ENCODE assay signal across 41 cellular contexts in the genomic region with DNA sequence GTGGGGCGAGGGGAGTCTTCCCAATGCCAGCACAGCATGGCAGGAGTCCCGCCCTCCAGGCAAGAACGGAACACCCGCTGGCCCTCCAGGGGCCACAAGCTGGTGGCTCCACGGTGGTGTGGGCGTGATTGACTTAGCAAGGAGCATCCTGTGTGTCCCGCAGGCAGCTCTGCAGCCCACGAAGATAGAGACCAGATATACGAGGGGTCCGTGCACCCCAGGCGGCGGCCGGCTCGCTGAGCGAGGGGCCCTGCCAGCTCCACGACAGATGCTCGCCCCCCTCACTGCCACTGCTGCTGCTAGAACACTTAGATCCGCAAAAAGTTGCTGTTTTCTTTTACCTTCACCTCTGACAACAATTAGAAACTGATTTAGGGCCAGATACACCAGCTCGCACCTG. TPM values are rescaled to one million over a fixed set of nuclear protein-coding genes. Genes with fewer than 3 reads are reported as not detected.
"Had no signal": no experiment of that assay in that cellular context is flagged by ENCODE, and none has a peak within 500 bp of the region (broad histone marks: within the 10 kb centered on the region; RNA-seq: fewer than 3 reads in every experiment).

No MANE protein-coding gene starts in this region.

- H3K36me3 ChIP-seq: ascending aorta, cardiac muscle cell, WERI-Rb-1 had no signal

- H3K36me3 Mint-ChIP-seq: activated CD8-positive, alpha-beta memory T cell treated with anti-CD3 and anti-CD28 coated beads, Interleukin-2, amount 10 ng/mL, durations not matched to agents 7 days and 5 days; activated naive CD4-positive, alpha-beta T cell treated with anti-CD3 and anti-CD28 coated beads, Interleukin-2, amount 10 ng/mL, durations not matched to agents 7 days and 5 days; activated naive CD4-positive, alpha-beta T cell treated with anti-CD3 and anti-CD28 coated beads, Interleukin-2, amount 50 U/mL, for 24 hours; activated naive CD8-positive, alpha-beta T cell; activated naive CD8-positive, alpha-beta T cell treated with anti-CD3 and anti-CD28 coated beads, Interleukin-2, amount 10 ng/mL, durations not matched to agents 7 days and 5 days; brain; T-cell had no signal

- H3K27ac ChIP-seq: ascending aorta, cardiac muscle cell, WERI-Rb-1 had no signal

- H3K27me3 Mint-ChIP-seq: activated CD4-positive, alpha-beta memory T cell treated with anti-CD3 and anti-CD28 coated beads, Interleukin-2, amount 10 ng/mL, durations not matched to agents 7 days and 5 days; activated CD4-positive, alpha-beta T cell treated with anti-CD3 and anti-CD28 coated beads for 36 hours; activated CD4-positive, alpha-beta T cell treated with anti-CD3 and anti-CD28 coated beads, Interleukin-2, amount 10 ng/mL, durations not matched to agents 7 days and 5 days; activated CD8-positive, alpha-beta memory T cell treated with anti-CD3 and anti-CD28 coated beads, Interleukin-2, amount 10 ng/mL, durations not matched to agents 7 days and 5 days; activated naive CD4-positive, alpha-beta T cell treated with anti-CD3 and anti-CD28 coated beads, Interleukin-2, amount 50 U/mL, for 24 hours; activated naive CD8-positive, alpha-beta T cell; activated naive CD8-positive, alpha-beta T cell treated with anti-CD3 and anti-CD28 coated beads, Interleukin-2, amount 10 ng/mL, durations not matched to agents 7 days and 5 days had no signal

- H3K27me3 ChIP-seq: ascending aorta, cardiac muscle cell had no signal

- H3K4me1 ChIP-seq: ascending aorta had no signal

- H3K4me3 ChIP-seq: ascending aorta, cardiac muscle cell had no signal

- ATAC-seq: activated CD4-positive, alpha-beta T cell treated with anti-CD3 and anti-CD28 coated beads for 36 hours; activated CD4-positive, CD25-positive, alpha-beta regulatory T cell treated with anti-CD3 and anti-CD28 coated beads, Interleukin-2, amount 50 U/mL, for 24 hours; activated CD8-positive, alpha-beta memory T cell treated with anti-CD3 and anti-CD28 coated beads, Interleukin-2, amount 10 ng/mL, durations not matched to agents 7 days and 5 days; activated CD8-positive, alpha-beta T cell treated with anti-CD3 and anti-CD28 coated beads, Interleukin-2, amount 10 ng/mL, durations not matched to agents 7 days and 5 days; activated naive CD8-positive, alpha-beta T cell treated with anti-CD3 and anti-CD28 coated beads, Interleukin-2, amount 50 U/mL, for 24 hours; T-cell; WTC11 had no signal

- H3K9me3 ChIP-seq: ascending aorta had no signal

- FAIRE-seq: bronchial epithelial cell had no signal

- DNase-seq: activated CD4-positive, alpha-beta memory T cell treated with anti-CD3 and anti-CD28 coated beads, Interleukin-2, amount 10 ng/mL, durations not matched to agents 7 days and 5 days; activated CD4-positive, alpha-beta T cell treated with anti-CD3 and anti-CD28 coated beads for 1 hour; activated CD4-positive, alpha-beta T cell treated with anti-CD3 and anti-CD28 coated beads for 36 hours; activated CD4-positive, alpha-beta T cell treated with anti-CD3 and anti-CD28 coated beads for 48 hours; activated CD4-positive, alpha-beta T cell treated with anti-CD3 and anti-CD28 coated beads, Interleukin-2, amount 10 ng/mL, durations not matched to agents 7 days and 5 days; activated CD4-positive, alpha-beta T cell treated with anti-CD3 and anti-CD28 coated beads, Interleukin-2, amount 50 U/mL, for 48 hours; activated CD4-positive, CD25-positive, alpha-beta regulatory T cell; activated CD8-positive, alpha-beta memory T cell treated with anti-CD3 and anti-CD28 coated beads for 24 hours; activated CD8-positive, alpha-beta memory T cell treated with anti-CD3 and anti-CD28 coated beads, Interleukin-2, amount 10 ng/mL, durations not matched to agents 7 days and 5 days; activated CD8-positive, alpha-beta memory T cell treated with anti-CD3 and anti-CD28 coated beads, Interleukin-2, amount 50 U/mL, for 48 hours; activated CD8-positive, alpha-beta T cell treated with anti-CD3 and anti-CD28 coated beads, Interleukin-2, amount 10 ng/mL, durations not matched to agents 7 days and 5 days; activated effector memory CD4-positive, alpha-beta T cell treated with Interleukin-2 at 50 U/mL for 16 hours; activated gamma-delta T cell; activated naive CD4-positive, alpha-beta T cell treated with anti-CD3 and anti-CD28 coated beads, Interleukin-2, amount 10 ng/mL, durations not matched to agents 7 days and 5 days; activated naive CD4-positive, alpha-beta T cell treated with Interleukin-2 at 50 U/mL for 16 hours; activated naive CD8-positive, alpha-beta T cell treated with anti-CD3 and anti-CD28 coated beads, Interleukin-2, amount 10 ng/mL, durations not matched to agents 7 days and 5 days; activated naive CD8-positive, alpha-beta T cell treated with anti-CD3 and anti-CD28 coated beads, Interleukin-2, amount 50 U/mL, for 24 hours; activated T-cell treated with anti-CD3 and anti-CD28 coated beads, Interleukin-2, amount 50 U/mL, for 24 hours; activated T-cell treated with anti-CD3 and anti-CD28 coated beads, Interleukin-2, amount 50 U/mL, for 48 hours; amygdala; anterior cingulate cortex; caudate nucleus; cerebellar nuclear complex; T-cell; T-helper 2 cell; T-helper 9 cell; WERI-Rb-1 had no signal

- H3K27ac Mint-ChIP-seq: activated CD4-positive, alpha-beta memory T cell treated with anti-CD3 and anti-CD28 coated beads, Interleukin-2, amount 10 ng/mL, durations not matched to agents 7 days and 5 days; activated CD4-positive, alpha-beta T cell treated with anti-CD3 and anti-CD28 coated beads for 36 hours; activated CD4-positive, alpha-beta T cell treated with anti-CD3 and anti-CD28 coated beads, Interleukin-2, amount 10 ng/mL, durations not matched to agents 7 days and 5 days; activated CD8-positive, alpha-beta memory T cell treated with anti-CD3 and anti-CD28 coated beads, Interleukin-2, amount 10 ng/mL, durations not matched to agents 7 days and 5 days; activated CD8-positive, alpha-beta T cell treated with anti-CD3 and anti-CD28 coated beads, Interleukin-2, amount 10 ng/mL, durations not matched to agents 7 days and 5 days; activated naive CD4-positive, alpha-beta T cell treated with anti-CD3 and anti-CD28 coated beads, Interleukin-2, amount 10 ng/mL, durations not matched to agents 7 days and 5 days; activated naive CD4-positive, alpha-beta T cell treated with anti-CD3 and anti-CD28 coated beads, Interleukin-2, amount 50 U/mL, for 24 hours; activated naive CD8-positive, alpha-beta T cell; activated naive CD8-positive, alpha-beta T cell treated with anti-CD3 and anti-CD28 coated beads, Interleukin-2, amount 10 ng/mL, durations not matched to agents 7 days and 5 days; activated naive CD8-positive, alpha-beta T cell treated with anti-CD3 and anti-CD28 coated beads, Interleukin-2, amount 50 U/mL, for 24 hours; activated T-cell treated with anti-CD3 and anti-CD28 coated beads, Interleukin-2, amount 50 U/mL, for 24 hours; activated T-helper 2 cell treated with anti-CD3 and anti-CD28 coated beads, Interferon-gamma antibody, Interleukin-2, Interleukin-4, amounts not matched to agents 10 μg/mL and 5 μg/mL and 100 μg/mL, durations not matched to agents 14 hours and 24 hours and 36 hours; T-helper 2 cell treated with Interferon-gamma antibody and Interleukin-4, amounts not matched to agents 5 μg/mL and 100 μg/mL, for 36 hours; WTC11 had no signal

- H3K4me1 Mint-ChIP-seq: activated CD4-positive, alpha-beta memory T cell treated with anti-CD3 and anti-CD28 coated beads, Interleukin-2, amount 10 ng/mL, durations not matched to agents 7 days and 5 days; activated CD4-positive, alpha-beta T cell treated with anti-CD3 and anti-CD28 coated beads for 36 hours; activated CD4-positive, alpha-beta T cell treated with anti-CD3 and anti-CD28 coated beads, Interleukin-2, amount 10 ng/mL, durations not matched to agents 7 days and 5 days; activated CD8-positive, alpha-beta memory T cell treated with anti-CD3 and anti-CD28 coated beads, Interleukin-2, amount 10 ng/mL, durations not matched to agents 7 days and 5 days; activated naive CD4-positive, alpha-beta T cell treated with anti-CD3 and anti-CD28 coated beads, Interleukin-2, amount 10 ng/mL, durations not matched to agents 7 days and 5 days; activated naive CD4-positive, alpha-beta T cell treated with anti-CD3 and anti-CD28 coated beads, Interleukin-2, amount 50 U/mL, for 24 hours; activated naive CD8-positive, alpha-beta T cell treated with anti-CD3 and anti-CD28 coated beads, Interleukin-2, amount 50 U/mL, for 24 hours; central memory CD8-positive, alpha-beta T cell; WTC11 had no signal

- H3K4me3 Mint-ChIP-seq: activated CD4-positive, alpha-beta memory T cell treated with anti-CD3 and anti-CD28 coated beads, Interleukin-2, amount 10 ng/mL, durations not matched to agents 7 days and 5 days; activated CD4-positive, alpha-beta T cell treated with anti-CD3 and anti-CD28 coated beads for 36 hours; activated CD4-positive, alpha-beta T cell treated with anti-CD3 and anti-CD28 coated beads, Interleukin-2, amount 10 ng/mL, durations not matched to agents 7 days and 5 days; activated CD8-positive, alpha-beta memory T cell treated with anti-CD3 and anti-CD28 coated beads, Interleukin-2, amount 10 ng/mL, durations not matched to agents 7 days and 5 days; activated CD8-positive, alpha-beta T cell treated with anti-CD3 and anti-CD28 coated beads, Interleukin-2, amount 10 ng/mL, durations not matched to agents 7 days and 5 days; activated naive CD4-positive, alpha-beta T cell treated with anti-CD3 and anti-CD28 coated beads, Interleukin-2, amount 10 ng/mL, durations not matched to agents 7 days and 5 days; activated naive CD4-positive, alpha-beta T cell treated with anti-CD3 and anti-CD28 coated beads, Interleukin-2, amount 50 U/mL, for 24 hours; activated naive CD8-positive, alpha-beta T cell; activated naive CD8-positive, alpha-beta T cell treated with anti-CD3 and anti-CD28 coated beads, Interleukin-2, amount 10 ng/mL, durations not matched to agents 7 days and 5 days; activated naive CD8-positive, alpha-beta T cell treated with anti-CD3 and anti-CD28 coated beads, Interleukin-2, amount 50 U/mL, for 24 hours; activated T-cell treated with anti-CD3 and anti-CD28 coated beads, Interleukin-2, amount 50 U/mL, for 24 hours; central memory CD8-positive, alpha-beta T cell; T-cell; T-helper 2 cell treated with Interferon-gamma antibody and Interleukin-4, amounts not matched to agents 5 μg/mL and 100 μg/mL, for 36 hours; WTC11 had no signal

RNA-seq across cellular contexts. Expression of gene CACNA1H, which starts 10.0 kb away (rescaled TPM):
- total RNA-seq: bronchial epithelial cell had no signal

RNA-seq across cellular contexts. Expression of gene C1QTNF8, which starts 46.9 kb away (rescaled TPM):
- total RNA-seq: activated CD4-positive, alpha-beta memory T cell treated with anti-CD3 and anti-CD28 coated beads, Interleukin-2, amount 10 ng/mL, durations not matched to agents 7 days and 5 days; activated CD4-positive, alpha-beta T cell treated with anti-CD3 and anti-CD28 coated beads for 36 hours; activated CD4-positive, alpha-beta T cell treated with anti-CD3 and anti-CD28 coated beads, Interleukin-2, amount 10 ng/mL, durations not matched to agents 7 days and 5 days; activated CD8-positive, alpha-beta memory T cell treated with anti-CD3 and anti-CD28 coated beads, Interleukin-2, amount 10 ng/mL, durations not matched to agents 7 days and 5 days; activated CD8-positive, alpha-beta T cell treated with anti-CD3 and anti-CD28 coated beads, Interleukin-2, amount 10 ng/mL, durations not matched to agents 7 days and 5 days; activated naive CD8-positive, alpha-beta T cell treated with anti-CD3 and anti-CD28 coated beads, Interleukin-2, amount 10 ng/mL, durations not matched to agents 7 days and 5 days; activated T-helper 2 cell treated with anti-CD3 and anti-CD28 coated beads, Interferon-gamma antibody, Interleukin-2, Interleukin-4, amounts not matched to agents 10 μg/mL and 5 μg/mL and 100 μg/mL, durations not matched to agents 14 hours and 24 hours and 36 hours; ascending aorta; bronchial epithelial cell; chondrocyte; T-cell; T-helper 1 cell treated with Interleukin-12 subunit alpha and Interleukin-12 subunit beta and Interleukin-4 antibody, amounts not matched to agents 30 ng/mL and 1 ng/mL, for 36 hours had no signal
- polyA plus RNA-seq: adipose tissue, cardiac muscle cell had no signal
